In the genomic region with DNA sequence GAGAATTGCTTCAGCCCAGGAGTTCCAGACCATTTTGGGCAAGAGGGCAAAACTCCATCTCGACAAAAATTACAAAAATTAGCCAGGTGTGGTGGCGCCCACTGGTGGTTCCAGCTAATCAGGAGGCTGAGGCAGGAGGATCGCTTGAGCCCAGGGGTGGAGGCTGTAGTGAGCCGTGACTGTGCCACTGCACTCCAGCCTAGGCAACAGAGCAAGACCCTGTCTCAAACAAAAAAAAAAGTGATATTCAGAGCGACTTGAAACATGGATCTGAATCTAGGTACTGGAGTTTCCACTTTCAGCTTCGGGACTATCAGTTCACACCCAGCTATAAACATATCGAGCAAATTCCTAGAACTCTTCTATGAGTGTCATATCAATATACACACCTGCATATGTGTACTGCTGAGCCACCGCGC, we compare ENCODE assay signal across 24 cellular contexts. TPM values are rescaled to one million over a fixed set of nuclear protein-coding genes. Genes with fewer than 3 reads are reported as not detected.
DNase-seq lines count a peak whose midpoint lies in the region; ATAC-seq and TF ChIP-seq lines count a peak whose summit lies in the region.
"Had no signal": no experiment of that assay in that cellular context is flagged by ENCODE, and none has a peak within 500 bp of the region (broad histone marks: within the 10 kb centered on the region; RNA-seq: fewer than 3 reads in every experiment).

No MANE protein-coding gene starts in this region.

- no peak overlapping the region for H3K4me2 ChIP-seq in hepatocyte
- H3K4me2 ChIP-seq: KMS-11, smooth muscle cell had no signal

- H3K79me2 ChIP-seq in hepatocyte: no peaks in the 10 kb centered on the region

- H3K9me3 Mint-ChIP-seq in effector memory CD8-positive, alpha-beta T cell: no peaks in the 10 kb centered on the region
- H3K9me3 Mint-ChIP-seq: activated B cell treated with CpG ODN at 0.5 μM for 24 hours; activated T-cell treated with anti-CD3 and anti-CD28 coated beads, Interleukin-2, amount 50 U/mL, for 4 hours; natural killer cell treated with Interleukin-12 subunit alpha and Interleukin-12 subunit beta and Interleukin-15 and Interleukin-18, amount 100 ng/mL, for 72 hours; stimulated activated naive CD8-positive, alpha-beta T cell treated with anti-CD3 and anti-CD28 coated beads, Interleukin-15, amount 100 ng/mL, for 72 hours had no signal

- H3K27me3 ChIP-seq in A673 (replicated peaks; ENCODE audit: insufficient read depth, low read depth, low read length, poor library complexity) (no peaks in the 10 kb centered on the region), hepatocyte (no peaks in the 10 kb centered on the region), testis (no peaks in the 10 kb centered on the region), sigmoid colon (no peaks in the 10 kb centered on the region)
- H3K27me3 ChIP-seq: transverse colon had no signal

- TF ChIP-seq POLR2A in testis (IDR thresholded peaks at IDR 0.05) (no peak), sigmoid colon (IDR thresholded peaks at IDR 0.05) (no peak)

- no peak overlapping the region for H3K4me3 ChIP-seq in A673 (ENCODE audit: low read depth, low read length, poor library complexity, severe bottlenecking)
- H3K4me3 ChIP-seq in GM12875 (ENCODE audit: low read depth, low read length): no peak overlapping the region
- H3K4me3 ChIP-seq in hepatocyte: no peak overlapping the region
- H3K4me3 ChIP-seq in testis: no peak overlapping the region
- no peak overlapping the region for H3K4me3 ChIP-seq in sigmoid colon
- H3K4me3 ChIP-seq: esophagus squamous epithelium, smooth muscle cell, transverse colon had no signal

- no peak overlapping the region for H2AFZ ChIP-seq in hepatocyte

- H3K36me3 ChIP-seq in A673 (ENCODE audit: insufficient read depth, low read length, poor library complexity, severe bottlenecking) (no peaks in the 10 kb centered on the region), hepatocyte (replicated peaks; ENCODE audit: insufficient read depth, low read depth) (no peaks in the 10 kb centered on the region), testis (ENCODE audit: low read depth, missing control alignments) (no peaks in the 10 kb centered on the region), sigmoid colon (no peaks in the 10 kb centered on the region)
- H3K36me3 ChIP-seq: esophagus squamous epithelium, transverse colon had no signal

- H3K4me1 Mint-ChIP-seq in effector memory CD8-positive, alpha-beta T cell (ENCODE audit: low read depth in 2 of 2): no peaks in the 10 kb centered on the region
- H3K4me1 Mint-ChIP-seq: activated B cell treated with CpG ODN at 0.5 μM for 24 hours had no signal

- CTCF ChIA-PET in A673 (lab: Charles Lee): interaction anchor here (0.6 kb wide), 1 partner anchor 1153 kb away, joined by 15 read pairs; no protein-coding TSS in a partner anchor

- H3K27ac ChIP-seq in A673 (ENCODE audit: low read depth, low read length, poor library complexity, severe bottlenecking) (no peak overlapping the region), VCaP (no peak overlapping the region), hepatocyte (no peak overlapping the region), testis (no peak overlapping the region), sigmoid colon (no peak overlapping the region)
- H3K27ac ChIP-seq: esophagus squamous epithelium, KMS-11, transverse colon had no signal

- no peak for ATAC-seq in effector memory CD8-positive, alpha-beta T cell (replicated peaks)
- ATAC-seq: activated T-cell treated with anti-CD3 and anti-CD28 coated beads, Interleukin-2, amount 50 U/mL, for 4 hours; left cardiac atrium; natural killer cell treated with Interleukin-12 subunit alpha and Interleukin-12 subunit beta and Interleukin-15 and Interleukin-18, amount 100 ng/mL, for 72 hours; stimulated activated naive CD8-positive, alpha-beta T cell treated with anti-CD3 and anti-CD28 coated beads, Interleukin-15, amount 100 ng/mL, for 72 hours had no signal

- H3K27me3 Mint-ChIP-seq in effector memory CD8-positive, alpha-beta T cell: peaks cover 5% of the 10 kb centered on the region in 2 donors
- H3K27me3 Mint-ChIP-seq: activated B cell treated with CpG ODN at 0.5 μM for 24 hours; natural killer cell treated with Interleukin-12 subunit alpha and Interleukin-12 subunit beta and Interleukin-15 and Interleukin-18, amount 100 ng/mL, for 72 hours; stimulated activated naive CD8-positive, alpha-beta T cell treated with anti-CD3 and anti-CD28 coated beads, Interleukin-15, amount 100 ng/mL, for 72 hours had no signal

- BruUV-seq in A673 (replicated peaks; lab: Mats Ljungman, UMichigan): no TSS peak

- POLR2A ChIA-PET in A673 (lab: Charles Lee; ENCODE audit: low non-redundant PET): no interaction called here

- no peaks in the 10 kb centered on the region for H4K20me1 ChIP-seq in hepatocyte (ENCODE audit: insufficient read depth, poor library complexity, severe bottlenecking)

- H3K4me3 Mint-ChIP-seq in effector memory CD8-positive, alpha-beta T cell: no peak overlapping the region
- H3K4me3 Mint-ChIP-seq: activated B cell treated with CpG ODN at 0.5 μM for 24 hours; activated T-cell treated with anti-CD3 and anti-CD28 coated beads, Interleukin-2, amount 50 U/mL, for 4 hours; natural killer cell treated with Interleukin-12 subunit alpha and Interleukin-12 subunit beta and Interleukin-15 and Interleukin-18, amount 100 ng/mL, for 72 hours; stimulated activated naive CD8-positive, alpha-beta T cell treated with anti-CD3 and anti-CD28 coated beads, Interleukin-15, amount 100 ng/mL, for 72 hours had no signal

- intact Hi-C loops in A673 (cut with micrococcal nuclease; ENCODE audit: unreplicated experiment) (no loop called here), testis (cut with DNase I; ENCODE audit: low total_unique reads) (no loop called here), sigmoid colon (cut with DNase I) (no loop called here)

- DNase-seq in A673 (ENCODE audit: low spot score): no peak
- DNase-seq in hepatocyte (ENCODE audit: low spot score): no peak
- no peak for DNase-seq in middle frontal gyrus (ENCODE audit: extremely low spot score, low spot score)
- no peak for DNase-seq in testis
- no peak for DNase-seq in effector memory CD8-positive, alpha-beta T cell
- no peak for DNase-seq in sigmoid colon
- DNase-seq: activated B cell treated with CpG ODN at 0.5 μM for 24 hours; activated naive CD4-positive, alpha-beta T cell treated with anti-CD3 and anti-CD28 coated beads, Interleukin-2, amount 50 U/mL, for 16 hours; activated T-cell treated with anti-CD3 and anti-CD28 coated beads, Interleukin-2, amount 50 U/mL, for 4 hours; anterior cingulate cortex; central memory CD4-positive, alpha-beta T cell; esophagus squamous epithelium; left cardiac atrium; NCI-H1048; NCI-H2081; NCI-H446 treated with DMSO at 0.1 percent for 48 hours; stimulated activated CD4-positive, alpha-beta T cell treated with anti-CD3 and anti-CD28 coated beads, Interleukin-4, amount 100 ng/mL, for 1 hour; stimulated activated naive CD8-positive, alpha-beta T cell treated with anti-CD3 and anti-CD28 coated beads, Interleukin-15, amount 100 ng/mL, for 72 hours; transverse colon had no signal

- H3K36me3 Mint-ChIP-seq in effector memory CD8-positive, alpha-beta T cell (ENCODE audit: insufficient read depth): no peaks in the 10 kb centered on the region
- H3K36me3 Mint-ChIP-seq: natural killer cell treated with Interleukin-12 subunit alpha and Interleukin-12 subunit beta and Interleukin-15 and Interleukin-18, amount 100 ng/mL, for 72 hours had no signal

- H3K4me1 ChIP-seq in A673 (ENCODE audit: insufficient read depth, low read length, poor library complexity, severe bottlenecking): no peaks in the 10 kb centered on the region
- H3K4me1 ChIP-seq in hepatocyte (ENCODE audit: insufficient read depth): no peaks in the 10 kb centered on the region
- H3K4me1 ChIP-seq in testis: no peaks in the 10 kb centered on the region
- no peaks in the 10 kb centered on the region for H3K4me1 ChIP-seq in sigmoid colon
- H3K4me1 ChIP-seq: esophagus squamous epithelium, transverse colon had no signal

- no peaks in the 10 kb centered on the region for H3K9me3 ChIP-seq in A673 (ENCODE audit: low read depth, low read length, poor library complexity, severe bottlenecking)
- H3K9me3 ChIP-seq in hepatocyte (ENCODE audit: low read depth): no peaks in the 10 kb centered on the region
- no peaks in the 10 kb centered on the region for H3K9me3 ChIP-seq in testis
- no peaks in the 10 kb centered on the region for H3K9me3 ChIP-seq in sigmoid colon
- H3K9me3 ChIP-seq: esophagus squamous epithelium, transverse colon had no signal

- no peak for TF ChIP-seq EP300 in sigmoid colon (IDR thresholded peaks at IDR 0.05)

- TF ChIP-seq CTCF in A673 (conservative IDR thresholded peaks at IDR 0.05; ENCODE audit: low read depth, low read length): 0 out of 2 replicates have a peak, but pooled peaks have one; percentile 19
- TF ChIP-seq CTCF in GM12875 (IDR thresholded peaks at IDR 0.05; ENCODE audit: borderline replicate concordance, insufficient read depth, low read depth, low read length): 0 out of 2 replicates have a peak, but pooled peaks have one; percentile 12
- 0 out of 2 replicates have a peak, but pooled peaks have one; percentile 14 for TF ChIP-seq CTCF in VCaP (conservative IDR thresholded peaks at IDR 0.05)
- TF ChIP-seq CTCF in hepatocyte (IDR thresholded peaks at IDR 0.05; ENCODE audit: poor library complexity): peak; percentile 4
- no peak for TF ChIP-seq CTCF in testis (IDR thresholded peaks at IDR 0.05)
- no peak for TF ChIP-seq CTCF in sigmoid colon (IDR thresholded peaks at IDR 0.05)

- H3K9me2 ChIP-seq in hepatocyte (replicated peaks; ENCODE audit: insufficient read depth): no peaks in the 10 kb centered on the region

- H3K27ac Mint-ChIP-seq in effector memory CD8-positive, alpha-beta T cell: no peak overlapping the region
- H3K27ac Mint-ChIP-seq: activated B cell treated with CpG ODN at 0.5 μM for 24 hours; natural killer cell treated with Interleukin-12 subunit alpha and Interleukin-12 subunit beta and Interleukin-15 and Interleukin-18, amount 100 ng/mL, for 72 hours; stimulated activated naive CD8-positive, alpha-beta T cell treated with anti-CD3 and anti-CD28 coated beads, Interleukin-15, amount 100 ng/mL, for 72 hours had no signal

- WGBS in hepatocyte (ENCODE audit: low lambda C conversion rate, missing lambda C conversion rate): 90% methylated on average over 9 of the region's 9 CpGs
- WGBS in testis, 2 donors: 89 to 93% methylated on average over 9 of the region's 9 CpGs
- 49 to 84% methylated on average over 9 of the region's 9 CpGs for WGBS in sigmoid colon, 2 donors

RNA-seq across cellular contexts. Expression of a gene that starts 16.3 kb away (rescaled TPM):
- 54.6 and 60.6 TPM in 2 replicates for total RNA-seq in A673 (2021)
- total RNA-seq in hepatocyte: 37.0 and 53.3 TPM in 2 replicates
- 40.2 and 42.2 TPM in 2 replicates for polyA plus RNA-seq in hepatocyte
- 10 to 100 TPM; 84.5 to 96.6 TPM for total RNA-seq in testis
- 59.2 TPM for polyA plus RNA-seq in testis (ENCODE audit: insufficient read depth, low read depth, low replicate concordance)
- total RNA-seq in sigmoid colon: 10 to 100 TPM; 34.1 to 52.4 (median 37.4) TPM
- 10 to 100 TPM; 19.8 to 34.3 (median 31.7) TPM for polyA plus RNA-seq in sigmoid colon

RNA-seq across cellular contexts. Expression of a gene that starts 31.4 kb away (rescaled TPM):
- total RNA-seq in A673 (2021): 142 and 145 TPM in 2 replicates
- total RNA-seq in hepatocyte: 108 and 110 TPM in 2 replicates
- polyA plus RNA-seq in hepatocyte: 102 and 109 TPM in 2 replicates
- 100 to 1,000 TPM; 143 to 158 TPM for total RNA-seq in testis
- polyA plus RNA-seq in testis (ENCODE audit: insufficient read depth, low read depth, low replicate concordance): 95.9 TPM
- total RNA-seq in sigmoid colon: 10 to 100 TPM; 76.0 to 93.6 (median 85.9) TPM
- polyA plus RNA-seq in sigmoid colon: 10 to 100 TPM; 51.6 to 71.4 (median 70.3) TPM

Comparison
In these comparisons a context has a peak if more than half of its experiments do, and no peak if none do; other contexts are left out.
1. CTCF ChIP-seq: peak in A673 (single experiment), GM12875 (single experiment), VCaP (single experiment) and hepatocyte (single experiment); none in testis (0 of 3) and sigmoid colon (0 of 4).